ENCODE assay signal across 2 cellular contexts in the genomic region with DNA sequence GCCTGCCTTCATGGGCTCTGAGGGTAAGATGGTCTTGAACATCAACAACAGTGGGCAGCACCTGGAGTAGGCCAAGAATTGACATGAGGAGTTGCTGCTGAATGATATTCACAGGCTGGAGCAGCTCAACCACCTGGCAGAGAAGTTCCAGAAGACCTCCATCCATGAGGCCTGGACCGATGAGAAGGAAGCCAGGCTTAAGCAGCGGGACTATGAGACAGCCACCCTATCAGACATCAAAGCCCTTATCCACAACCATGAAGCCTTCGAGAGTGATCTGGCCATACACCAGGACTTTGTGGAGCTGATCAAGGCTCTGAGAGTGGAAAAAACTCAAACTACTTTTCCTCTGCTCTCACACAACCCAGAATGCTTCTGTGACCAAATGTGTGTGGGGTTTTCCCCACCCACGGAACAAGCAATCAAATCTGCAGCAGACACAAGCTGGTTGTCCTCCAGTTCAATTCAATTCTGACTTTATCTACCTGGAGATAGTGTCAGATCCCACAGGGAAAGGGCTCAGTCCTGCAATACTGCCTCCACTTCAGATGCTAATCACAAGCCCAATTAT.
TF ChIP-seq lines count a peak whose summit lies in the region.

No MANE protein-coding gene starts in this region.

TF ChIP-seq in A549, 52 proteins besides CTCF, POLR2A, EP300 and RAD21:
- TF ChIP-seq RARB (CRISPR knock-in tag; IDR thresholded peaks at IDR 0.05) (no peak), FOSB (CRISPR knock-in tag; IDR thresholded peaks at IDR 0.05) (no peak), TP53 (CRISPR knock-in tag; IDR thresholded peaks at IDR 0.05) (no peak), PHF8 (IDR thresholded peaks at IDR 0.05; ENCODE audit: borderline replicate concordance, low read depth) (no peak), JUN (IDR thresholded peaks at IDR 0.05) (no peak), ZSCAN20 (CRISPR knock-in tag; IDR thresholded peaks at IDR 0.05) (no peak), RNF2 (IDR thresholded peaks at IDR 0.05; ENCODE audit: borderline replicate concordance, low read depth) (no peak), CHD4 (IDR thresholded peaks at IDR 0.05; ENCODE audit: borderline replicate concordance) (no peak), HEYL (CRISPR knock-in tag; IDR thresholded peaks at IDR 0.05) (no peak), CEBPB (IDR thresholded peaks at IDR 0.05) (no peak), KDM5A (IDR thresholded peaks at IDR 0.05) (no peak), SMC3 (IDR thresholded peaks at IDR 0.05) (no peak), HOXB13 (CRISPR knock-in tag; IDR thresholded peaks at IDR 0.05; ENCODE audit: low read depth) (no peak)
- TF ChIP-seq, protein P1, sequence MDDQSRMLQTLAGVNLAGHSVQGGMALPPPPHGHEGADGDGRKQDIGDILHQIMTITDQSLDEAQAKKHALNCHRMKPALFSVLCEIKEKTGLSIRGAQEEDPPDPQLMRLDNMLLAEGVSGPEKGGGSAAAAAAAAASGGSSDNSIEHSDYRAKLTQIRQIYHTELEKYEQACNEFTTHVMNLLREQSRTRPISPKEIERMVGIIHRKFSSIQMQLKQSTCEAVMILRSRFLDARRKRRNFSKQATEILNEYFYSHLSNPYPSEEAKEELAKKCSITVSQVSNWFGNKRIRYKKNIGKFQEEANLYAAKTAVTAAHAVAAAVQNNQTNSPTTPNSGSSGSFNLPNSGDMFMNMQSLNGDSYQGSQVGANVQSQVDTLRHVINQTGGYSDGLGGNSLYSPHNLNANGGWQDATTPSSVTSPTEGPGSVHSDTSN (IDR thresholded peaks at IDR 0.05): no peak
- TF ChIP-seq, protein P2, sequence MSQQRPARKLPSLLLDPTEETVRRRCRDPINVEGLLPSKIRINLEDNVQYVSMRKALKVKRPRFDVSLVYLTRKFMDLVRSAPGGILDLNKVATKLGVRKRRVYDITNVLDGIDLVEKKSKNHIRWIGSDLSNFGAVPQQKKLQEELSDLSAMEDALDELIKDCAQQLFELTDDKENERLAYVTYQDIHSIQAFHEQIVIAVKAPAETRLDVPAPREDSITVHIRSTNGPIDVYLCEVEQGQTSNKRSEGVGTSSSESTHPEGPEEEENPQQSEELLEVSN (IDR thresholded peaks at IDR 0.05; ENCODE audit: borderline replicate concordance, low read depth): no peak
- TF ChIP-seq, protein P3, sequence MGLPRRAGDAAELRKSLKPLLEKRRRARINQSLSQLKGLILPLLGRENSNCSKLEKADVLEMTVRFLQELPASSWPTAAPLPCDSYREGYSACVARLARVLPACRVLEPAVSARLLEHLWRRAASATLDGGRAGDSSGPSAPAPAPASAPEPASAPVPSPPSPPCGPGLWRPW (IDR thresholded peaks at IDR 0.05): no peak
- TF ChIP-seq, protein P4, sequence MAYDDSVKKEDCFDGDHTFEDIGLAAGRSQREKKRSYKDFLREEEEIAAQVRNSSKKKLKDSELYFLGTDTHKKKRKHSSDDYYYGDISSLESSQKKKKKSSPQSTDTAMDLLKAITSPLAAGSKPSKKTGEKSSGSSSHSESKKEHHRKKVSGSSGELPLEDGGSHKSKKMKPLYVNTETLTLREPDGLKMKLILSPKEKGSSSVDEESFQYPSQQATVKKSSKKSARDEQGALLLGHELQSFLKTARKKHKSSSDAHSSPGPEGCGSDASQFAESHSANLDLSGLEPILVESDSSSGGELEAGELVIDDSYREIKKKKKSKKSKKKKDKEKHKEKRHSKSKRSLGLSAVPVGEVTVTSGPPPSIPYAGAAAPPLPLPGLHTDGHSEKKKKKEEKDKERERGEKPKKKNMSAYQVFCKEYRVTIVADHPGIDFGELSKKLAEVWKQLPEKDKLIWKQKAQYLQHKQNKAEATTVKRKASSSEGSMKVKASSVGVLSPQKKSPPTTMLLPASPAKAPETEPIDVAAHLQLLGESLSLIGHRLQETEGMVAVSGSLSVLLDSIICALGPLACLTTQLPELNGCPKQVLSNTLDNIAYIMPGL (CRISPR knock-in tag; IDR thresholded peaks at IDR 0.05; ENCODE audit: borderline replicate concordance): no peak
- TF ChIP-seq, protein P5, sequence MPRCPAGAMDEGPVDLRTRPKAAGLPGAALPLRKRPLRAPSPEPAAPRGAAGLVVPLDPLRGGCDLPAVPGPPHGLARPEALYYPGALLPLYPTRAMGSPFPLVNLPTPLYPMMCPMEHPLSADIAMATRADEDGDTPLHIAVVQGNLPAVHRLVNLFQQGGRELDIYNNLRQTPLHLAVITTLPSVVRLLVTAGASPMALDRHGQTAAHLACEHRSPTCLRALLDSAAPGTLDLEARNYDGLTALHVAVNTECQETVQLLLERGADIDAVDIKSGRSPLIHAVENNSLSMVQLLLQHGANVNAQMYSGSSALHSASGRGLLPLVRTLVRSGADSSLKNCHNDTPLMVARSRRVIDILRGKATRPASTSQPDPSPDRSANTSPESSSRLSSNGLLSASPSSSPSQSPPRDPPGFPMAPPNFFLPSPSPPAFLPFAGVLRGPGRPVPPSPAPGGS (IDR thresholded peaks at IDR 0.05): no peak
- TF ChIP-seq, protein P6, sequence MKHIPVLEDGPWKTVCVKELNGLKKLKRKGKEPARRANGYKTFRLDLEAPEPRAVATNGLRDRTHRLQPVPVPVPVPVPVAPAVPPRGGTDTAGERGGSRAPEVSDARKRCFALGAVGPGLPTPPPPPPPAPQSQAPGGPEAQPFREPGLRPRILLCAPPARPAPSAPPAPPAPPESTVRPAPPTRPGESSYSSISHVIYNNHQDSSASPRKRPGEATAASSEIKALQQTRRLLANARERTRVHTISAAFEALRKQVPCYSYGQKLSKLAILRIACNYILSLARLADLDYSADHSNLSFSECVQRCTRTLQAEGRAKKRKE (CRISPR knock-in tag; IDR thresholded peaks at IDR 0.05; ENCODE audit: low read depth): no peak
TF ChIP-seq in A549: peak in this region for 0.

TF ChIP-seq in K562, 482 proteins besides CTCF, POLR2A, EP300 and RAD21:
- TF ChIP-seq CBX1 (IDR thresholded peaks at IDR 0.05; ENCODE audit: low read depth) (no peak), KAT2B (IDR thresholded peaks at IDR 0.05; ENCODE audit: low read depth, low read length) (no peak), POU5F1 (IDR thresholded peaks at IDR 0.05; ENCODE audit: borderline replicate concordance, low read depth, low read length, partially characterized antibody) (no peak), PHF21A (IDR thresholded peaks at IDR 0.05; ENCODE audit: borderline replicate concordance, low read depth) (no peak), ERF (CRISPR knock-in tag; IDR thresholded peaks at IDR 0.05) (no peak), RFX7 (CRISPR knock-in tag; IDR thresholded peaks at IDR 0.05) (no peak), ZNF124 (CRISPR knock-in tag; IDR thresholded peaks at IDR 0.05) (no peak), RCOR1 (IDR thresholded peaks at IDR 0.05; ENCODE audit: borderline replicate concordance in 1 of 2, low read depth in 2 of 2, low read length in 2 of 2) (no peak), NONO (IDR thresholded peaks at IDR 0.05; ENCODE audit: low read depth in 2 of 2, low read length in 1 of 2) (no peak), ZKSCAN1 (IDR thresholded peaks at IDR 0.05; ENCODE audit: low read depth, low read length) (no peak)
- TF ChIP-seq, protein P7, sequence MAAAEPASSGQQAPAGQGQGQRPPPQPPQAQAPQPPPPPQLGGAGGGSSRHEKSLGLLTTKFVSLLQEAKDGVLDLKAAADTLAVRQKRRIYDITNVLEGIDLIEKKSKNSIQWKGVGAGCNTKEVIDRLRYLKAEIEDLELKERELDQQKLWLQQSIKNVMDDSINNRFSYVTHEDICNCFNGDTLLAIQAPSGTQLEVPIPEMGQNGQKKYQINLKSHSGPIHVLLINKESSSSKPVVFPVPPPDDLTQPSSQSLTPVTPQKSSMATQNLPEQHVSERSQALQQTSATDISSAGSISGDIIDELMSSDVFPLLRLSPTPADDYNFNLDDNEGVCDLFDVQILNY (CRISPR knock-in tag; IDR thresholded peaks at IDR 0.05): no peak
- TF ChIP-seq, protein P8, sequence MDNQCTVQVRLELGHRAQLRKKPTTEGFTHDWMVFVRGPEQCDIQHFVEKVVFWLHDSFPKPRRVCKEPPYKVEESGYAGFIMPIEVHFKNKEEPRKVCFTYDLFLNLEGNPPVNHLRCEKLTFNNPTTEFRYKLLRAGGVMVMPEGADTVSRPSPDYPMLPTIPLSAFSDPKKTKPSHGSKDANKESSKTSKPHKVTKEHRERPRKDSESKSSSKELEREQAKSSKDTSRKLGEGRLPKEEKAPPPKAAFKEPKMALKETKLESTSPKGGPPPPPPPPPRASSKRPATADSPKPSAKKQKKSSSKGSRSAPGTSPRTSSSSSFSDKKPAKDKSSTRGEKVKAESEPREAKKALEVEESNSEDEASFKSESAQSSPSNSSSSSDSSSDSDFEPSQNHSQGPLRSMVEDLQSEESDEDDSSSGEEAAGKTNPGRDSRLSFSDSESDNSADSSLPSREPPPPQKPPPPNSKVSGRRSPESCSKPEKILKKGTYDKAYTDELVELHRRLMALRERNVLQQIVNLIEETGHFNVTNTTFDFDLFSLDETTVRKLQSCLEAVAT (IDR thresholded peaks at IDR 0.05): no peak
- TF ChIP-seq, protein P9, sequence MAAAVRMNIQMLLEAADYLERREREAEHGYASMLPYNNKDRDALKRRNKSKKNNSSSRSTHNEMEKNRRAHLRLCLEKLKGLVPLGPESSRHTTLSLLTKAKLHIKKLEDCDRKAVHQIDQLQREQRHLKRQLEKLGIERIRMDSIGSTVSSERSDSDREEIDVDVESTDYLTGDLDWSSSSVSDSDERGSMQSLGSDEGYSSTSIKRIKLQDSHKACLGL (CRISPR knock-in tag; IDR thresholded peaks at IDR 0.05; ENCODE audit: borderline replicate concordance, poor library complexity, severe bottlenecking): no peak
- TF ChIP-seq, protein P10, sequence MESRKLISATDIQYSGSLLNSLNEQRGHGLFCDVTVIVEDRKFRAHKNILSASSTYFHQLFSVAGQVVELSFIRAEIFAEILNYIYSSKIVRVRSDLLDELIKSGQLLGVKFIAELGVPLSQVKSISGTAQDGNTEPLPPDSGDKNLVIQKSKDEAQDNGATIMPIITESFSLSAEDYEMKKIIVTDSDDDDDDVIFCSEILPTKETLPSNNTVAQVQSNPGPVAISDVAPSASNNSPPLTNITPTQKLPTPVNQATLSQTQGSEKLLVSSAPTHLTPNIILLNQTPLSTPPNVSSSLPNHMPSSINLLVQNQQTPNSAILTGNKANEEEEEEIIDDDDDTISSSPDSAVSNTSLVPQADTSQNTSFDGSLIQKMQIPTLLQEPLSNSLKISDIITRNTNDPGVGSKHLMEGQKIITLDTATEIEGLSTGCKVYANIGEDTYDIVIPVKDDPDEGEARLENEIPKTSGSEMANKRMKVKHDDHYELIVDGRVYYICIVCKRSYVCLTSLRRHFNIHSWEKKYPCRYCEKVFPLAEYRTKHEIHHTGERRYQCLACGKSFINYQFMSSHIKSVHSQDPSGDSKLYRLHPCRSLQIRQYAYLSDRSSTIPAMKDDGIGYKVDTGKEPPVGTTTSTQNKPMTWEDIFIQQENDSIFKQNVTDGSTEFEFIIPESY (CRISPR knock-in tag; IDR thresholded peaks at IDR 0.05): no peak
